8 cellular contexts compared by ENCODE assay signal in genomic region chr9:90801507-90802289, GRCh38. TPM values are rescaled to one million over a fixed set of nuclear protein-coding genes. Genes with fewer than 3 reads are reported as not detected.
DNase-seq lines count a peak whose midpoint lies in the region; ATAC-seq lines count a peak whose summit lies in the region.

Gene SYK (plus strand): TSS chr9:90801819. CDS start chr9:90843899, 42,080 bp downstream.

- no peaks in the 10 kb centered on the region for H3K9me3 Mint-ChIP-seq in activated T-helper 1 cell treated with anti-CD3 and anti-CD28 coated beads, Interleukin-12 subunit alpha, Interleukin-12 subunit beta, Interleukin-2, Interleukin-4 antibody, amounts not matched to agents 30 ng/mL and 10 ng/mL and 1 ng/mL, durations not matched to agents 14 hours and 24 hours and 36 hours
- no peaks in the 10 kb centered on the region for H3K9me3 Mint-ChIP-seq in stimulated activated naive B cell treated with anti-CD40 and anti-IgM and Interleukin-4, amounts not matched to agents 10 μg/mL and 1 μg/mL and 100 μg/mL, for 72 hours

- intact Hi-C loops in activated T-helper 1 cell treated with anti-CD3 and anti-CD28 coated beads, Interleukin-12 subunit alpha, Interleukin-12 subunit beta, Interleukin-2, Interleukin-4 antibody, amounts not matched to agents 30 ng/mL and 10 ng/mL and 1 ng/mL, durations not matched to agents 14 hours and 24 hours and 36 hours (cut with micrococcal nuclease), result no loop called here

- peaks cover 58% of the 10 kb centered on the region for H3K27me3 ChIP-seq in iPS-20b (ENCODE audit: insufficient read depth, low read length)

- peaks cover 3% of the 10 kb centered on the region; the same call in 1 of the 2 replicates for H3K4me1 ChIP-seq in iPS-20b (ENCODE audit: insufficient read depth, low read length)

- DNase-seq in DMS 273 (lab: John Stamatoyannopoulos, UW; ENCODE audit: unreplicated experiment), result peak; percentile 75
- DNase-seq in DMS 273 treated with DMSO at 0.1 percent for 48 hours (lab: John Stamatoyannopoulos, UW), result no peak
- peak; percentile 36 for DNase-seq in NCI-H1092 (lab: John Stamatoyannopoulos, UW)
- DNase-seq in activated T-helper 1 cell treated with anti-CD3 and anti-CD28 coated beads, Interleukin-12 subunit alpha, Interleukin-12 subunit beta, Interleukin-2, Interleukin-4 antibody, amounts not matched to agents 30 ng/mL and 10 ng/mL and 1 ng/mL, durations not matched to agents 14 hours and 24 hours and 36 hours (ENCODE audit: low spot score), result no peak
- DNase-seq in stimulated activated naive B cell treated with anti-CD40 and anti-IgM and Interleukin-4, amounts not matched to agents 10 μg/mL and 1 μg/mL and 100 μg/mL, for 72 hours, result peak; percentile 60
- DNase-seq in kidney glomerular epithelial cell (lab: John Stamatoyannopoulos, UW), result no peak

- peaks cover 6% of the 10 kb centered on the region for H3K4me1 Mint-ChIP-seq in activated T-helper 1 cell treated with anti-CD3 and anti-CD28 coated beads, Interleukin-12 subunit alpha, Interleukin-12 subunit beta, Interleukin-2, Interleukin-4 antibody, amounts not matched to agents 30 ng/mL and 10 ng/mL and 1 ng/mL, durations not matched to agents 14 hours and 24 hours and 36 hours (ENCODE audit: low read depth)
- H3K4me1 Mint-ChIP-seq in stimulated activated naive B cell treated with anti-CD40 and anti-IgM and Interleukin-4, amounts not matched to agents 10 μg/mL and 1 μg/mL and 100 μg/mL, for 72 hours, result peaks cover 41 to 75% of the 10 kb centered on the region in 2 donors

- peak within 1 kb of the TSS; percentile 52 for H3K4me3 Mint-ChIP-seq in activated T-helper 1 cell treated with anti-CD3 and anti-CD28 coated beads, Interleukin-12 subunit alpha, Interleukin-12 subunit beta, Interleukin-2, Interleukin-4 antibody, amounts not matched to agents 30 ng/mL and 10 ng/mL and 1 ng/mL, durations not matched to agents 14 hours and 24 hours and 36 hours
- H3K4me3 Mint-ChIP-seq in stimulated activated naive B cell treated with anti-CD40 and anti-IgM and Interleukin-4, amounts not matched to agents 10 μg/mL and 1 μg/mL and 100 μg/mL, for 72 hours, result peak within 1 kb of the TSS; percentile 98

- H3K36me3 ChIP-seq in iPS-20b (ENCODE audit: insufficient read depth, low read depth, low read length), result no peaks in the 10 kb centered on the region

- no peaks in the 10 kb centered on the region for H3K9me3 ChIP-seq in iPS-20b (ENCODE audit: insufficient read depth, low read depth, low read length)

- no peaks in the 10 kb centered on the region for H3K36me3 Mint-ChIP-seq in activated T-helper 1 cell treated with anti-CD3 and anti-CD28 coated beads, Interleukin-12 subunit alpha, Interleukin-12 subunit beta, Interleukin-2, Interleukin-4 antibody, amounts not matched to agents 30 ng/mL and 10 ng/mL and 1 ng/mL, durations not matched to agents 14 hours and 24 hours and 36 hours (ENCODE audit: low read depth)
- peaks cover 2 to 3% of the 10 kb centered on the region in 2 donors for H3K36me3 Mint-ChIP-seq in stimulated activated naive B cell treated with anti-CD40 and anti-IgM and Interleukin-4, amounts not matched to agents 10 μg/mL and 1 μg/mL and 100 μg/mL, for 72 hours

- peak within 1 kb of the TSS; percentile 79 for H3K4me3 ChIP-seq in iPS-20b (ENCODE audit: low read length)

- ATAC-seq in GM21723 (IDR thresholded peaks at IDR 0.05; ENCODE audit: unreplicated experiment), result peak; percentile 47
- peak; percentile 80 to 82 for ATAC-seq in stimulated activated naive B cell treated with anti-CD40 and anti-IgM and Interleukin-4, amounts not matched to agents 10 μg/mL and 1 μg/mL and 100 μg/mL, for 72 hours (replicated peaks)

- no peak within 1 kb of the TSS for H3K27ac ChIP-seq in iPS-20b (ENCODE audit: low read length)

- H3K27me3 Mint-ChIP-seq in activated T-helper 1 cell treated with anti-CD3 and anti-CD28 coated beads, Interleukin-12 subunit alpha, Interleukin-12 subunit beta, Interleukin-2, Interleukin-4 antibody, amounts not matched to agents 30 ng/mL and 10 ng/mL and 1 ng/mL, durations not matched to agents 14 hours and 24 hours and 36 hours (ENCODE audit: insufficient read depth), result peaks cover 78% of the 10 kb centered on the region
- no peaks in the 10 kb centered on the region for H3K27me3 Mint-ChIP-seq in stimulated activated naive B cell treated with anti-CD40 and anti-IgM and Interleukin-4, amounts not matched to agents 10 μg/mL and 1 μg/mL and 100 μg/mL, for 72 hours

- H3K27ac Mint-ChIP-seq in activated T-helper 1 cell treated with anti-CD3 and anti-CD28 coated beads, Interleukin-12 subunit alpha, Interleukin-12 subunit beta, Interleukin-2, Interleukin-4 antibody, amounts not matched to agents 30 ng/mL and 10 ng/mL and 1 ng/mL, durations not matched to agents 14 hours and 24 hours and 36 hours, result no peak within 1 kb of the TSS
- H3K27ac Mint-ChIP-seq in stimulated activated naive B cell treated with anti-CD40 and anti-IgM and Interleukin-4, amounts not matched to agents 10 μg/mL and 1 μg/mL and 100 μg/mL, for 72 hours, result peak within 1 kb of the TSS; percentile 98

- H3K9ac ChIP-seq in iPS-20b (ENCODE audit: low read depth, low read length), result peak within 1 kb of the TSS; percentile 61; the same call in 1 of the 2 replicates

RNA-seq across cellular contexts. Expression of gene SYK, which starts in this region (rescaled TPM):
- 0.07 and 0.18 TPM in 2 replicates for total RNA-seq in activated T-helper 1 cell treated with anti-CD3 and anti-CD28 coated beads, Interleukin-12 subunit alpha, Interleukin-12 subunit beta, Interleukin-2, Interleukin-4 antibody, amounts not matched to agents 30 ng/mL and 10 ng/mL and 1 ng/mL, durations not matched to agents 14 hours and 24 hours and 36 hours

Comparison
In these comparisons a context has a peak if more than half of its experiments do, and no peak if none do; other contexts are left out.
1. DNase-seq: peak in DMS 273 (single experiment), NCI-H1092 (single experiment) and stimulated activated naive B cell treated with anti-CD40 and anti-IgM and Interleukin-4, amounts not matched to agents 10 μg/mL and 1 μg/mL and 100 μg/mL, for 72 hours (single experiment); none in DMS 273 treated with DMSO at 0.1 percent for 48 hours (single experiment), activated T-helper 1 cell treated with anti-CD3 and anti-CD28 coated beads, Interleukin-12 subunit alpha, Interleukin-12 subunit beta, Interleukin-2, Interleukin-4 antibody, amounts not matched to agents 30 ng/mL and 10 ng/mL and 1 ng/mL, durations not matched to agents 14 hours and 24 hours and 36 hours (single experiment) and kidney glomerular epithelial cell (single experiment).